ENCODE assay signal across 8 cellular contexts in the genomic region with DNA sequence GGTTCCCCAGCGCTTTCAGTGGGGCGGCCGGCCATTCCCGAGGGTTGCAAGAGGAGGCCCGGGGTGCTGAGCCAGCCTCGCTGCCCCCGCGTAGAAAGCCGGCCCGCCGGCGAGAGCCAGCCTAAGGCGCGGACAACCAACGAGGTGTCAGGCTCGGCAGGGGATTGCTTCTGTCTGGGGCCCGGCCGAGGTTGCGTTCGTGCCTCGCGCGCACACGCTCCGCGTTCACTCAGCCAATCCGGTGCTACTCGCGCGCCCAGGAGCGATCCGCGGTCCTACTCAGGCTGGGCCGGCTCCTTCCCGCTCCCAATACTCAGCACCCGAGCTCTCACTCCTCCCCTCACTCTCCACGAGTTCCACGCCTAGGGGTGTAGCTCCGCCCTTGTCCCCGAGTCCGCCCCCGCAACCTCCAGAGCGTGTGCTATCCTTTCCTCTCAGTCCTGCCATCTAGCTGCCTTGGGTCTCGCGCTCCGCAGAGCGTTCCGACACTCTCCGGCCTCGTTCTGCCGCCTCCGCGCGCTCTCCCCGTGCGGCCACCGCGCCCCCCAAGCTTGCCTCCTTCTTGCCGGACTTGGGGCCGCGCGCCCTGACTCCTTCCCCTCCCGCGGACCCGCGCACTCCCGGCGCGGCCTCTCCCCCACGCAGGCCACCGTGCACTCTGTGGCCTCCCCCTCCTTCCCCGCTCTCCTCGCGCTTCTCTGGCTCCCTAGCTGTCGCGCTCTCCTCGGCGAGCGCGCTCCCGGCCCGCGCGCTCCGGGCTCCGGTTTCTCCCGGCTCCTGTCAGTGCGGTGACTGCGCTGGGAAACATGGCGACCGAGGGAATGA. TPM values are rescaled to one million over a fixed set of nuclear protein-coding genes. Genes with fewer than 3 reads are reported as not detected.
DNase-seq lines count a peak whose midpoint lies in the region; ATAC-seq and TF ChIP-seq lines count a peak whose summit lies in the region.

A gene (plus strand): TSS at position 426 of the 825 bp plus-strand sequence.

- H3K4me1 ChIP-seq in colonic mucosa = peaks cover 5% of the 10 kb centered on the region

- ATAC-seq in HG03196 (IDR thresholded peaks at IDR 0.05; ENCODE audit: unreplicated experiment) = peak; percentile 82

- H3K4me3 ChIP-seq in AG09309 (ENCODE audit: control insufficient read depth, low read depth, low read length) = peak within 1 kb of the TSS; percentile 69
- H3K4me3 ChIP-seq in colonic mucosa = peak within 1 kb of the TSS; percentile 73

- H3K27ac ChIP-seq in colonic mucosa (peak within 1 kb of the TSS; percentile 97), layer of hippocampus (ENCODE audit: low read depth, low read length) (peak within 1 kb of the TSS; percentile 90)

- peak; percentile 92 for TF ChIP-seq POLR2A in GM18951 (IDR thresholded peaks at IDR 0.05; ENCODE audit: extremely low read depth, insufficient read depth, insufficient read length)

- in situ Hi-C loops in GM18951 (cut with MboI; ENCODE audit: low sequenced_read_pairs, unreplicated experiment) = no loop called here

- H3K9ac ChIP-seq in colonic mucosa (ENCODE audit: low read depth in 2 of 2, low read length in 2 of 2) = peak within 1 kb of the TSS; percentile 85 to 98

- DNase-seq in AG09309 (ENCODE audit: low read depth) = peak; percentile 94
- peak; percentile 97 to 98 for DNase-seq in NCI-H446 (lab: John Stamatoyannopoulos, UW)
- peak; percentile 94 for DNase-seq in activated CD4-positive, alpha-beta T cell treated with anti-CD3 and anti-CD28 coated beads for 48 hours
- peak; percentile 96 for DNase-seq in colonic mucosa
- DNase-seq in stimulated activated CD4-positive, alpha-beta T cell treated with anti-CD3 and anti-CD28 coated beads, Interleukin-1b, Interleukin-23, amount 100 ng/mL, for 4 hours (ENCODE audit: low read depth in 2 of 2) = peak; percentile 80 to 83

- H3K27me3 ChIP-seq in colonic mucosa (no peaks in the 10 kb centered on the region), layer of hippocampus (ENCODE audit: control insufficient read depth, insufficient read depth, low read length) (no peaks in the 10 kb centered on the region)

- intact Hi-C loops in colonic mucosa (cut with DNase I) = no loop called here

- no peaks in the 10 kb centered on the region for H3K36me3 ChIP-seq in colonic mucosa

- TF ChIP-seq CTCF in AG09309 (IDR thresholded peaks at IDR 0.05; ENCODE audit: control insufficient read depth, insufficient read depth, low read depth, low read length, missing control alignments) (peak; percentile 29), colonic mucosa (IDR thresholded peaks at IDR 0.05) (no peak)

- no peaks in the 10 kb centered on the region for H3K9me3 ChIP-seq in colonic mucosa

RNA-seq across cellular contexts. Expression of the gene that starts here (rescaled TPM):
- 10 to 100 TPM; 32.0 to 45.2 TPM for total RNA-seq in colonic mucosa

Comparison
In these comparisons a context has a peak if more than half of its experiments do, and no peak if none do; other contexts are left out.
1. Peak in every context shown above with its lines: DNase-seq, ATAC-seq, H3K4me3 ChIP-seq and H3K27ac ChIP-seq.